In genomic region chrX:39248330-39248729, GRCh38 we compare ENCODE assay signal across 25 cellular contexts.
"Had no signal": no experiment of that assay in that cellular context is flagged by ENCODE, and none has a peak within 500 bp of the region (broad histone marks: within the 10 kb centered on the region; RNA-seq: fewer than 3 reads in every experiment).

No MANE protein-coding gene starts in this region.

- ATAC-seq: left ventricle myocardium superior; lower lobe of right lung; natural killer cell; psoas muscle; right cardiac atrium; stimulated activated effector memory CD8-positive, alpha-beta T cell treated with anti-CD3 and anti-CD28 coated beads, Interleukin-12 subunit alpha, Interleukin-12 subunit beta, amount 100 ng/mL, for 72 hours had no signal

- H3K27ac ChIP-seq: colonic mucosa, esophagus squamous epithelium, lower lobe of right lung, ovary, psoas muscle, sigmoid colon, stomach, thoracic aorta, tibial nerve, upper lobe of left lung had no signal

- DNase-seq: colonic mucosa; effector memory CD4-positive, alpha-beta T cell; esophagus squamous epithelium; foreskin melanocyte; glutamatergic neuron; immature natural killer cell; islet precursor cell; kidney glomerular epithelial cell; left ventricle myocardium superior; lower lobe of right lung; natural killer cell; occipital lobe; ovary; posterior cingulate gyrus; psoas muscle; right cardiac atrium; sigmoid colon; stimulated activated CD4-positive, alpha-beta T cell treated with anti-CD3 and anti-CD28 coated beads, Interleukin-2, amount 100 ng/mL, for 24 hours; stimulated activated CD4-positive, alpha-beta T cell treated with anti-CD3 and anti-CD28 coated beads, Interleukin-4, amount 100 ng/mL, for 24 hours; stimulated activated naive CD4-positive, alpha-beta T cell treated with Interleukin-2 at 50 U/mL for 16 hours; stomach; upper lobe of left lung had no signal

- H3K4me1 ChIP-seq: colonic mucosa, esophagus squamous epithelium, lower lobe of right lung, psoas muscle, sigmoid colon, stomach, tibial nerve, upper lobe of left lung had no signal

- H3K27me3 ChIP-seq: colonic mucosa, esophagus squamous epithelium, ovary, sigmoid colon, stomach, tibial nerve, upper lobe of left lung had no signal

- H3K9me3 ChIP-seq: colonic mucosa, esophagus squamous epithelium, lower lobe of right lung, ovary, psoas muscle, sigmoid colon, stomach, thoracic aorta, tibial nerve, upper lobe of left lung had no signal

- H3K36me3 ChIP-seq: colonic mucosa, esophagus squamous epithelium, lower lobe of right lung, ovary, sigmoid colon, stomach, thoracic aorta, tibial nerve, upper lobe of left lung had no signal

- H3K4me3 ChIP-seq: colonic mucosa, esophagus squamous epithelium, lower lobe of right lung, ovary, psoas muscle, sigmoid colon, stomach, thoracic aorta, tibial nerve, upper lobe of left lung had no signal
